ENCODE assay signal across 15 cellular contexts in the genomic region with DNA sequence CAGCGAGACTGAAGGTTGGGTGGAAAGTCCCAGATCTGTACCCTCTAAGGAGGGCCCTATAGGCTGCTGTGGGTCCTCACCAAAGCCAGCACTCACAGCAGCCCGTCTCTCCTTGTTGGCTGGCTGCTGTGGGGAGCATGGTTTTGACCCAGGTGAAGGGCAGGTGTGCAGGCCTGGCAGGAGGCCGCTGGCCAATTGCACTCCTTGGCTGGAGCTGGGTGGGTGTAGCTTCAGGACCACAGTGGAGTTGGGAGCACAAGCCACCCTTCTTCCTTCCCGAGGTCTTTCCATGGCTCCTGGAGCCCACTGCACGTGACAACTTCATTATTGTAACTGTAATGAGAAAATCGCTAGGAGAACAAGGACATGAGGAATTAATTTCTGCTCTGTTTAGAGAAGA.
"Had no signal": no experiment of that assay in that cellular context is flagged by ENCODE, and none has a peak within 500 bp of the region (broad histone marks: within the 10 kb centered on the region; RNA-seq: fewer than 3 reads in every experiment).

No MANE protein-coding gene starts in this region.

- H3K9me3 ChIP-seq: esophagus squamous epithelium, tibial artery had no signal

- H3K4me3 ChIP-seq: esophagus squamous epithelium, tibial artery had no signal

- H3K36me3 ChIP-seq: esophagus squamous epithelium, tibial artery had no signal

- H3K4me1 ChIP-seq: tibial artery had no signal

- H3K27me3 ChIP-seq: esophagus squamous epithelium had no signal

- H3K27ac ChIP-seq: tibial artery had no signal

- ATAC-seq: activated T-helper 17 cell treated with anti-CD3 and anti-CD28 coated beads, Interleukin-2, amount 50 U/mL, for 72 hours; effector memory CD8-positive, alpha-beta T cell; left lobe of liver had no signal

- DNase-seq: activated B cell treated with CpG ODN at 0.5 μM for 24 hours; activated CD4-positive, alpha-beta memory T cell treated with anti-CD3 and anti-CD28 coated beads, Interleukin-2, amount 10 ng/mL, durations not matched to agents 7 days and 5 days; activated CD4-positive, alpha-beta T cell treated with anti-CD3 and anti-CD28 coated beads for 48 hours; activated naive CD4-positive, alpha-beta T cell; activated naive CD8-positive, alpha-beta T cell treated with anti-CD3 and anti-CD28 coated beads for 36 hours; activated T-cell treated with anti-CD3 and anti-CD28 coated beads, Interleukin-2, amount 50 U/mL, for 1 hour; effector memory CD8-positive, alpha-beta T cell; esophagus squamous epithelium; hippocampal formation; midbrain; stimulated activated CD4-positive, alpha-beta T cell treated with anti-CD3 and anti-CD28 coated beads, Interleukin-2, amount 100 ng/mL, for 24 hours; stimulated activated naive CD4-positive, alpha-beta T cell treated with Interleukin-2 at 50 U/mL for 16 hours; tibial artery had no signal
